In the genomic region with DNA sequence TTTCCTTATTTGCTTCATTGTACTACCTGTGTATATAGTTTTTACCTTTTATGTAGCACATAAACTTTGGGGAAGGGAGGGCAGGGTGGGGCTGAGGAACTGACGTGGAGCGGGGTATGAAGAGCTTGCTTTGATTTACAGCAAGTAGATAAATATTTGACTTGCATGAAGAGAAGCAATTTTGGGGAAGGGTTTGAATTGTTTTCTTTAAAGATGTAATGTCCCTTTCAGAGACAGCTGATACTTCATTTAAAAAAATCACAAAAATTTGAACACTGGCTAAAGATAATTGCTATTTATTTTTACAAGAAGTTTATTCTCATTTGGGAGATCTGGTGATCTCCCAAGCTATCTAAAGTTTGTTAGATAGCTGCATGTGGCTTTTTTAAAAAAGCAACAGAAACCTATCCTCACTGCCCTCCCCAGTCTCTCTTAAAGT, we compare ENCODE assay signal across 8 cellular contexts. TPM values are rescaled to one million over a fixed set of nuclear protein-coding genes. Genes with fewer than 3 reads are reported as not detected.
DNase-seq lines count a peak whose midpoint lies in the region; ATAC-seq and TF ChIP-seq lines count a peak whose summit lies in the region.
"Had no signal": no experiment of that assay in that cellular context is flagged by ENCODE, and none has a peak within 500 bp of the region (broad histone marks: within the 10 kb centered on the region; RNA-seq: fewer than 3 reads in every experiment).

No MANE protein-coding gene starts in this region.

- DNase-seq in GM06990 (ENCODE audit: extremely low read depth, insufficient read length) = no peak
- no peak for DNase-seq in NB4 (ENCODE audit: low read depth)
- no peak for DNase-seq in central memory CD8-positive, alpha-beta T cell (ENCODE audit: low spot score in 2 of 2)
- no peak for DNase-seq in stimulated activated CD4-positive, alpha-beta T cell treated with anti-CD3 and anti-CD28 coated beads, Interleukin-15, amount 100 ng/mL, for 24 hours
- no peak for DNase-seq in GM23338 (ENCODE audit: low spot score)
- DNase-seq: activated gamma-delta T cell treated with Interleukin-2 at 50 U/mL for 16 hours had no signal

- H3K27me3 ChIP-seq in GM06990 (replicated peaks; ENCODE audit: control insufficient read depth, insufficient read depth, low read length) (no peaks in the 10 kb centered on the region), rectal smooth muscle tissue (ENCODE audit: control insufficient read depth, insufficient read depth, low read length) (no peaks in the 10 kb centered on the region), GM23338 (ENCODE audit: insufficient read depth) (peaks cover 50% of the 10 kb centered on the region)

- H3K36me3 ChIP-seq in GM06990 (ENCODE audit: control insufficient read depth, insufficient read depth, low read length) (no peaks in the 10 kb centered on the region; the same call in none of the 2 replicates), rectal smooth muscle tissue (ENCODE audit: control insufficient read depth, insufficient read depth, low read length) (peaks cover 16% of the 10 kb centered on the region), GM23338 (ENCODE audit: insufficient read depth) (peaks cover 14% of the 10 kb centered on the region; the same call in 1 of the 2 replicates)

- no peaks in the 10 kb centered on the region for H3K9me2 ChIP-seq in GM23338 (ENCODE audit: insufficient read depth)

- H3K27ac Mint-ChIP-seq in central memory CD8-positive, alpha-beta T cell (ENCODE audit: low read depth) = peak overlapping the region; percentile 95
- no peak overlapping the region for H3K27ac Mint-ChIP-seq in GM23338

- H3K27ac ChIP-seq in rectal smooth muscle tissue (ENCODE audit: low read depth, low read length) (peak overlapping the region; percentile 45), GM23338 (ENCODE audit: low read depth) (no peak overlapping the region)

- H3K4me2 ChIP-seq in GM23338 = no peak overlapping the region

- no peak for TF ChIP-seq POLR2A in NB4 (IDR thresholded peaks at IDR 0.05; ENCODE audit: extremely low read depth, insufficient read length)

- ATAC-seq in central memory CD8-positive, alpha-beta T cell (replicated peaks; ENCODE audit: extremely low read depth, poor library complexity, severe bottlenecking) = no peak
- ATAC-seq in GM18502 (IDR thresholded peaks at IDR 0.05; ENCODE audit: poor library complexity, unreplicated experiment) = no peak
- no peak for ATAC-seq in GM23338

- H3K4me3 ChIP-seq in GM06990 (replicated peaks; ENCODE audit: low read depth, low read length) (peak overlapping the region; percentile 44), NB4 (ENCODE audit: low read depth, low read length) (peak overlapping the region; percentile 96), rectal smooth muscle tissue (ENCODE audit: low read length) (peak overlapping the region; percentile 41), GM23338 (no peak overlapping the region)

- no peaks in the 10 kb centered on the region for H3K27me3 Mint-ChIP-seq in central memory CD8-positive, alpha-beta T cell
- peaks cover 19% of the 10 kb centered on the region for H3K27me3 Mint-ChIP-seq in GM23338 (ENCODE audit: insufficient read depth, low read depth, poor library complexity)

- peaks cover 9% of the 10 kb centered on the region for H3F3A ChIP-seq in GM23338 (replicated peaks; ENCODE audit: low read depth)

- H3K4me1 Mint-ChIP-seq in central memory CD8-positive, alpha-beta T cell = peaks cover 30% of the 10 kb centered on the region
- H3K4me1 Mint-ChIP-seq in GM23338 = peaks cover 39% of the 10 kb centered on the region

- no peak overlapping the region for H2AFZ ChIP-seq in GM23338

- H3K36me3 Mint-ChIP-seq in central memory CD8-positive, alpha-beta T cell (ENCODE audit: insufficient read depth) = peaks cover 75% of the 10 kb centered on the region
- peaks cover 46% of the 10 kb centered on the region for H3K36me3 Mint-ChIP-seq in GM23338 (ENCODE audit: low read depth)

- H3K4me3 Mint-ChIP-seq in central memory CD8-positive, alpha-beta T cell = peak overlapping the region; percentile 89
- no peak overlapping the region for H3K4me3 Mint-ChIP-seq in GM23338

- H3K4me1 ChIP-seq in rectal smooth muscle tissue (ENCODE audit: control insufficient read depth, insufficient read depth, low read length) (peaks cover 19% of the 10 kb centered on the region), GM23338 (ENCODE audit: insufficient read depth) (peaks cover 35% of the 10 kb centered on the region)

- no peak overlapping the region for H3K9ac ChIP-seq in rectal smooth muscle tissue (ENCODE audit: low read length)

- TF ChIP-seq CTCF in GM06990 (IDR thresholded peaks at IDR 0.05; ENCODE audit: insufficient read depth, low read length, poor library complexity, severe bottlenecking) = no peak
- no peak for TF ChIP-seq CTCF in NB4 (IDR thresholded peaks at IDR 0.05; ENCODE audit: low read depth, low read length)
- no peak for TF ChIP-seq CTCF in GM23338 (conservative IDR thresholded peaks at IDR 0.05; ENCODE audit: low read depth in 2 of 2)

- no peaks in the 10 kb centered on the region for H3K9me3 Mint-ChIP-seq in central memory CD8-positive, alpha-beta T cell
- no peaks in the 10 kb centered on the region for H3K9me3 Mint-ChIP-seq in GM23338

- H4K20me1 ChIP-seq in GM23338 (replicated peaks; ENCODE audit: insufficient read depth) = peaks cover 26% of the 10 kb centered on the region

- peaks cover 34% of the 10 kb centered on the region for H3K79me2 ChIP-seq in GM23338 (replicated peaks; ENCODE audit: insufficient read depth)

TF ChIP-seq in GM23338, 12 proteins besides CTCF, POLR2A, EP300 and RAD21 (continues in another document):
- no peak for TF ChIP-seq CREB1 (CRISPR knock-in tag; IDR thresholded peaks at IDR 0.05; ENCODE audit: low read depth)
- TF ChIP-seq EZH2 (IDR thresholded peaks at IDR 0.05; ENCODE audit: low read depth, unreplicated experiment) = no peak
- TF ChIP-seq, protein P1, sequence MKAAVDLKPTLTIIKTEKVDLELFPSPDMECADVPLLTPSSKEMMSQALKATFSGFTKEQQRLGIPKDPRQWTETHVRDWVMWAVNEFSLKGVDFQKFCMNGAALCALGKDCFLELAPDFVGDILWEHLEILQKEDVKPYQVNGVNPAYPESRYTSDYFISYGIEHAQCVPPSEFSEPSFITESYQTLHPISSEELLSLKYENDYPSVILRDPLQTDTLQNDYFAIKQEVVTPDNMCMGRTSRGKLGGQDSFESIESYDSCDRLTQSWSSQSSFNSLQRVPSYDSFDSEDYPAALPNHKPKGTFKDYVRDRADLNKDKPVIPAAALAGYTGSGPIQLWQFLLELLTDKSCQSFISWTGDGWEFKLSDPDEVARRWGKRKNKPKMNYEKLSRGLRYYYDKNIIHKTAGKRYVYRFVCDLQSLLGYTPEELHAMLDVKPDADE (IDR thresholded peaks at IDR 0.05) = no peak
- no peak for TF ChIP-seq JUNB (IDR thresholded peaks at IDR 0.05; ENCODE audit: unreplicated experiment)
- TF ChIP-seq, protein P2, sequence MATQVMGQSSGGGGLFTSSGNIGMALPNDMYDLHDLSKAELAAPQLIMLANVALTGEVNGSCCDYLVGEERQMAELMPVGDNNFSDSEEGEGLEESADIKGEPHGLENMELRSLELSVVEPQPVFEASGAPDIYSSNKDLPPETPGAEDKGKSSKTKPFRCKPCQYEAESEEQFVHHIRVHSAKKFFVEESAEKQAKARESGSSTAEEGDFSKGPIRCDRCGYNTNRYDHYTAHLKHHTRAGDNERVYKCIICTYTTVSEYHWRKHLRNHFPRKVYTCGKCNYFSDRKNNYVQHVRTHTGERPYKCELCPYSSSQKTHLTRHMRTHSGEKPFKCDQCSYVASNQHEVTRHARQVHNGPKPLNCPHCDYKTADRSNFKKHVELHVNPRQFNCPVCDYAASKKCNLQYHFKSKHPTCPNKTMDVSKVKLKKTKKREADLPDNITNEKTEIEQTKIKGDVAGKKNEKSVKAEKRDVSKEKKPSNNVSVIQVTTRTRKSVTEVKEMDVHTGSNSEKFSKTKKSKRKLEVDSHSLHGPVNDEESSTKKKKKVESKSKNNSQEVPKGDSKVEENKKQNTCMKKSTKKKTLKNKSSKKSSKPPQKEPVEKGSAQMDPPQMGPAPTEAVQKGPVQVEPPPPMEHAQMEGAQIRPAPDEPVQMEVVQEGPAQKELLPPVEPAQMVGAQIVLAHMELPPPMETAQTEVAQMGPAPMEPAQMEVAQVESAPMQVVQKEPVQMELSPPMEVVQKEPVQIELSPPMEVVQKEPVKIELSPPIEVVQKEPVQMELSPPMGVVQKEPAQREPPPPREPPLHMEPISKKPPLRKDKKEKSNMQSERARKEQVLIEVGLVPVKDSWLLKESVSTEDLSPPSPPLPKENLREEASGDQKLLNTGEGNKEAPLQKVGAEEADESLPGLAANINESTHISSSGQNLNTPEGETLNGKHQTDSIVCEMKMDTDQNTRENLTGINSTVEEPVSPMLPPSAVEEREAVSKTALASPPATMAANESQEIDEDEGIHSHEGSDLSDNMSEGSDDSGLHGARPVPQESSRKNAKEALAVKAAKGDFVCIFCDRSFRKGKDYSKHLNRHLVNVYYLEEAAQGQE (IDR thresholded peaks at IDR 0.05; ENCODE audit: unreplicated experiment) = no peak
- no peak for TF ChIP-seq NANOG (IDR thresholded peaks at IDR 0.05; ENCODE audit: borderline replicate concordance)
- no peak for TF ChIP-seq ZNF331 (CRISPR knock-in tag; IDR thresholded peaks at IDR 0.05; ENCODE audit: low read depth)
- TF ChIP-seq STAT1 (IDR thresholded peaks at IDR 0.05; ENCODE audit: unreplicated experiment) = no peak
- TF ChIP-seq POLR2AphosphoS5 (IDR thresholded peaks at IDR 0.05; ENCODE audit: low read depth) = no peak
- TF ChIP-seq EZH2phosphoT487 (IDR thresholded peaks at IDR 0.05; ENCODE audit: unreplicated experiment) = no peak

RNA-seq across cellular contexts. Expression of a gene that starts 4.1 kb away (rescaled TPM):
- 27.9 and 30.6 TPM in 2 replicates for total RNA-seq in GM23338 (2014; rRNA removed; shearing (Covaris generic))
- polyA plus RNA-seq in GM23338 (2016; fragmentation: Nextera tagmentation; extraction: Ambion mirVana) = 9.3 and 9.5 TPM in 2 replicates

RNA-seq across cellular contexts. Expression of a gene that starts 25.3 kb away (rescaled TPM):
- total RNA-seq in GM23338 (2014; rRNA removed; shearing (Covaris generic)) = 15.3 and 18.7 TPM in 2 replicates
- 12.1 and 14.3 TPM in 2 replicates for polyA plus RNA-seq in GM23338 (2016; fragmentation: Nextera tagmentation; extraction: Ambion mirVana)
